ENCODE assay signal across 20 cellular contexts in genomic region chr11:16572946-16573345, GRCh38.
DNase-seq lines count a peak whose midpoint lies in the region; ATAC-seq, FAIRE-seq and TF ChIP-seq lines count a peak whose summit lies in the region.
"Had no signal": no experiment of that assay in that cellular context is flagged by ENCODE, and none has a peak within 500 bp of the region (broad histone marks: within the 10 kb centered on the region; RNA-seq: fewer than 3 reads in every experiment).

No MANE protein-coding gene starts in this region.

- DNase-seq in DMS79 treated with DMSO at 0.1 percent for 48 hours (lab: John Stamatoyannopoulos, UW) (peak; percentile 22), DMS79 (lab: John Stamatoyannopoulos, UW) (no peak), HuH-7.5 (ENCODE audit: low spot score) (peak; percentile 1), NCI-H748 treated with DMSO at 0.1 percent for 48 hours (lab: John Stamatoyannopoulos, UW) (peak; percentile 19), left lung (no peak), occipital lobe (lab: John Stamatoyannopoulos, UW) (no peak), GM19239 (ENCODE audit: insufficient read length, low spot score) (no peak), midbrain (lab: John Stamatoyannopoulos, UW) (no peak)
- DNase-seq: 8988T; activated CD4-positive, alpha-beta T cell treated with anti-CD3 and anti-CD28 coated beads, Interleukin-2, amount 10 ng/mL, durations not matched to agents 24 days and 14 days; head of caudate nucleus; lower lobe of right lung; NCI-H1694 treated with DMSO at 0.1 percent for 48 hours; NCI-H524 treated with DMSO at 0.1 percent for 48 hours had no signal

- FAIRE-seq in GM19239 (lab: Jason Lieb, UNC) = no peak
- FAIRE-seq: colon, GM12878 had no signal

- ATAC-seq in left lung = peak; percentile 66
- ATAC-seq: activated T-helper 17 cell treated with anti-CD3 and anti-CD28 coated beads, Interleukin-2, amount 50 U/mL, for 72 hours; GM12878; sciatic nerve had no signal

- intact Hi-C loops in left lung (cut with DNase I) = no loop called here

- no peak overlapping the region for H3K4me3 ChIP-seq in left lung
- H3K4me3 ChIP-seq: GM12878, lower lobe of right lung, suprapubic skin, vagina had no signal

- H3K27ac ChIP-seq in left lung = no peak overlapping the region
- H3K27ac ChIP-seq: lower lobe of right lung, suprapubic skin, vagina had no signal

- H3K9me3 ChIP-seq in left lung = no peaks in the 10 kb centered on the region
- H3K9me3 ChIP-seq: lower lobe of right lung, suprapubic skin, vagina had no signal

- no peaks in the 10 kb centered on the region for H3K27me3 ChIP-seq in left lung
- H3K27me3 ChIP-seq: suprapubic skin, vagina had no signal

- no peak for TF ChIP-seq CTCF in left lung (IDR thresholded peaks at IDR 0.05)

- H3K36me3 ChIP-seq in left lung = no peaks in the 10 kb centered on the region
- H3K36me3 ChIP-seq: lower lobe of right lung, suprapubic skin, vagina had no signal

- no peaks in the 10 kb centered on the region for H3K4me1 ChIP-seq in left lung
- H3K4me1 ChIP-seq: lower lobe of right lung, suprapubic skin, vagina had no signal

Comparison
In these comparisons a context has a peak if more than half of its experiments do, and no peak if none do; other contexts are left out.
1. DNase-seq: peak in DMS79 treated with DMSO at 0.1 percent for 48 hours (single experiment), HuH-7.5 (single experiment) and NCI-H748 treated with DMSO at 0.1 percent for 48 hours (single experiment); none in DMS79 (single experiment), left lung (0 of 2), occipital lobe (single experiment), GM19239 (single experiment) and midbrain (single experiment).